8 cellular contexts compared by ENCODE assay signal in genomic region chr5:138353550-138353893, GRCh38. TPM values are rescaled to one million over a fixed set of nuclear protein-coding genes. Genes with fewer than 3 reads are reported as not detected.
DNase-seq lines count a peak whose midpoint lies in the region; ATAC-seq lines count a peak whose summit lies in the region.

No MANE protein-coding gene starts in this region.

- H3K4me3 ChIP-seq in CD4-positive, alpha-beta memory T cell (ENCODE audit: low read length in 2 of 2) = peak overlapping the region; percentile 82 to 96

- H3K27me3 Mint-ChIP-seq in CD4-positive, alpha-beta memory T cell = peaks cover 0 to 1% of the 10 kb centered on the region in 2 donors
- H3K27me3 Mint-ChIP-seq in central memory CD8-positive, alpha-beta T cell = no peaks in the 10 kb centered on the region

- H3K4me1 Mint-ChIP-seq in CD4-positive, alpha-beta memory T cell = peaks cover 31 to 54% (median 43%) of the 10 kb centered on the region in 4 donors
- peaks cover 39% of the 10 kb centered on the region for H3K4me1 Mint-ChIP-seq in central memory CD8-positive, alpha-beta T cell

- peaks cover 0 to 7% of the 10 kb centered on the region in 2 donors for H3K9me3 ChIP-seq in CD4-positive, alpha-beta memory T cell (ENCODE audit: control insufficient read depth in 1 of 2, low read length in 2 of 2)

- CTCF ChIA-PET in CD4-positive, alpha-beta memory T cell (lab: Charles Lee; ENCODE audit: partially characterized antibody) = interaction anchor here (0.7 to 9.2 kb wide), 22 partner anchors 8 to 223 kb away, joined by 3 to 314 read pairs (median 5); partner anchors contain the start of genes BRD8, CDC23, CDC25C and EGR1

- peaks cover 4 to 19% of the 10 kb centered on the region in 2 donors for H3K36me3 Mint-ChIP-seq in CD4-positive, alpha-beta memory T cell
- H3K36me3 Mint-ChIP-seq in central memory CD8-positive, alpha-beta T cell (ENCODE audit: insufficient read depth) = peaks cover 27% of the 10 kb centered on the region

- intact Hi-C loops in CD4-positive, alpha-beta memory T cell (cut with micrococcal nuclease) = loop anchor here (1.0 to 10.0 kb wide), 3 partner anchors 141 to 321 kb away; partner anchors contain the start of genes ETF1 and FAM13B

- peak in 3 of 5 donors; percentile 8 to 36 (median 31) for DNase-seq in CD4-positive, alpha-beta memory T cell
- peak; percentile 81 for DNase-seq in NAMALWA (ENCODE audit: low spot score)
- DNase-seq in central memory CD8-positive, alpha-beta T cell (ENCODE audit: low spot score in 2 of 2) = no peak
- peak; percentile 65 for DNase-seq in midbrain (lab: John Stamatoyannopoulos, UW)
- no peak for DNase-seq in NCI-H510A (lab: John Stamatoyannopoulos, UW)
- no peak for DNase-seq in NCI-H2029 treated with DMSO at 0.1 percent for 48 hours (lab: John Stamatoyannopoulos, UW)

- H3K36me3 ChIP-seq in CD4-positive, alpha-beta memory T cell (ENCODE audit: insufficient read depth, low read length) = no peaks in the 10 kb centered on the region

- H3K27me3 ChIP-seq in CD4-positive, alpha-beta memory T cell (ENCODE audit: insufficient read depth, low read length) = no peaks in the 10 kb centered on the region

- H3K4me1 ChIP-seq in CD4-positive, alpha-beta memory T cell (ENCODE audit: insufficient read depth, low read length) = peaks cover 38% of the 10 kb centered on the region

- H3K9me3 Mint-ChIP-seq in CD4-positive, alpha-beta memory T cell = peaks cover 0 to 7% (median 0%) of the 10 kb centered on the region in 8 donors
- no peaks in the 10 kb centered on the region for H3K9me3 Mint-ChIP-seq in central memory CD8-positive, alpha-beta T cell

- peak overlapping the region; percentile 95 to 99 (median 97) for H3K27ac Mint-ChIP-seq in CD4-positive, alpha-beta memory T cell
- peak overlapping the region; percentile 94 for H3K27ac Mint-ChIP-seq in central memory CD8-positive, alpha-beta T cell (ENCODE audit: low read depth)

- no peak for ATAC-seq in central memory CD8-positive, alpha-beta T cell (replicated peaks; ENCODE audit: extremely low read depth, poor library complexity, severe bottlenecking)
- no peak for ATAC-seq in HG03520 (IDR thresholded peaks at IDR 0.05; ENCODE audit: unreplicated experiment)
- no peak for ATAC-seq in GM19395 (IDR thresholded peaks at IDR 0.05; ENCODE audit: unreplicated experiment)

- peak overlapping the region; percentile 89 for H3K27ac ChIP-seq in CD4-positive, alpha-beta memory T cell (ENCODE audit: low read depth, low read length)

- POLR2A ChIA-PET in CD4-positive, alpha-beta memory T cell (lab: Charles Lee; ENCODE audit: partially characterized antibody) = interaction anchor here (0.7 to 8.0 kb wide), 13 partner anchors 8 to 599 kb away, joined by 3 to 261 read pairs (median 5); partner anchors contain the start of genes CDC25C, ETF1, FAM53C and HNRNPA0

- peak overlapping the region; percentile 93 to 98 (median 96) for H3K4me3 Mint-ChIP-seq in CD4-positive, alpha-beta memory T cell
- peak overlapping the region; percentile 99 for H3K4me3 Mint-ChIP-seq in central memory CD8-positive, alpha-beta T cell

RNA-seq across cellular contexts. Expression of gene KDM3B, which starts 1.0 kb away (rescaled TPM):
- total RNA-seq in CD4-positive, alpha-beta memory T cell = 10 to 100 TPM; 84.7 to 85.6 TPM
- 10 to 100 TPM in 1 of 2 donors, 1 to 10 TPM in 1; 4.1 to 16.7 TPM for polyA plus RNA-seq in CD4-positive, alpha-beta memory T cell

RNA-seq across cellular contexts. Expression of gene FAM53C, which starts 15.5 kb away (rescaled TPM):
- total RNA-seq in CD4-positive, alpha-beta memory T cell = 10 to 100 TPM; 19.3 to 20.4 TPM
- polyA plus RNA-seq in CD4-positive, alpha-beta memory T cell = 10 to 100 TPM; 17.2 to 18.9 TPM

RNA-seq across cellular contexts. Expression of gene CDC25C, which starts 21.9 kb away (rescaled TPM):
- total RNA-seq in CD4-positive, alpha-beta memory T cell = not detected
- not detected for polyA plus RNA-seq in CD4-positive, alpha-beta memory T cell

Comparison
In these comparisons a context has a peak if more than half of its experiments do, and no peak if none do; other contexts are left out.
1. DNase-seq: peak in CD4-positive, alpha-beta memory T cell (3 of 5), NAMALWA (single experiment) and midbrain (single experiment); none in central memory CD8-positive, alpha-beta T cell (0 of 2), NCI-H510A (single experiment) and NCI-H2029 treated with DMSO at 0.1 percent for 48 hours (single experiment).